Comparison of ENCODE assay signal across 27 cellular contexts in the genomic region with DNA sequence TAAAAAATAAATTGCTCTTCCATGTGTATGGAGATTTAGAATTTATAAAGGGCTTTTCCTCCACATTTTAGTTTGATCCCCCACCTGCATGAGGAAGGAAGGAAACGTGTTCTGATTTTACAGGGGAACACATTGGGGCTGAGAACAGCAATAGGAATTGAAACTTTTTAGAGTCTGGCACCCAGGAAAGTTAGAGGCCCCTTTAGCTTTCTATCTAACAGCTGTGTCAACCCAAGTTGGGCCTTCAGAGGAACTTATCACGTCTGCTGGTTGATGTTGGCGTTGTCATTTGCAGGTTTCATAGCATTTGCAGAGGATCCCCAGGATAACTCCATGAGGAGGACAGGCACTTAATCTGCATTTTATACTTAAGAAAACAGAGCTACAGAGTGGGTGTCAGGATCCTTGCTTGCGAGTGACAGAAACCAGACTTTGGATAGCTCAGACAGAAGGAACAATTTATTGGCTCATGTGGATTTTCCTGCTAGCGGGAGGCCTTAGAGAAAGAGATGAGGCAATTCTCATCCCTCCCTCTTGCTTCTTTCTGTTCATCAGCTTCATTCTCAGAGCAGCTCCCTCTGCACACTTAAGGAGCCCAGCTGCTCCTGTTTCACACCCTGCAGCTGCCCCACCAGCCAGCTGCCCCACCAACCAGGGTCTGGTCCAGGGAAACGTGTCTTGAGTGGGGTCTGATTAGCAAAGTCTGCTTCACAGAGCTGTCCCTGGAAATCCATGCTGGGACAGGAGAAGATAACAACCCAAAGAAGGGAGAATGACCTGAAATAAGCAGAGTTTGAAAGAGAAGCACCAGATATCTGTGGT.
DNase-seq lines count a peak whose midpoint lies in the region; ATAC-seq and TF ChIP-seq lines count a peak whose summit lies in the region.
"Had no signal": no experiment of that assay in that cellular context is flagged by ENCODE, and none has a peak within 500 bp of the region (broad histone marks: within the 10 kb centered on the region; RNA-seq: fewer than 3 reads in every experiment).

No MANE protein-coding gene starts in this region.

- no peak overlapping the region for H3K4me3 ChIP-seq in OCI-LY7 (ENCODE audit: low read depth, low read length, poor library complexity, severe bottlenecking)
- H3K4me3 ChIP-seq in vagina, result no peak overlapping the region
- H3K4me3 ChIP-seq: gastroesophageal sphincter, left ventricle myocardium inferior, pancreas, Peyer's patch, suprapubic skin, upper lobe of right lung had no signal

- H3K36me3 Mint-ChIP-seq in memory B cell, result peaks cover 29% of the 10 kb centered on the region
- peaks cover 58% of the 10 kb centered on the region for H3K36me3 Mint-ChIP-seq in stimulated activated memory B cell treated with anti-CD40 and anti-IgM and Interleukin-4, amounts not matched to agents 10 μg/mL and 1 μg/mL and 100 μg/mL, for 72 hours
- H3K36me3 Mint-ChIP-seq in immature natural killer cell, result peaks cover 28 to 50% (median 44%) of the 10 kb centered on the region in 3 donors

- H3K27ac ChIP-seq in OCI-LY7 (ENCODE audit: low read depth, low read length, poor library complexity, severe bottlenecking) (no peak overlapping the region), vagina (no peak overlapping the region)
- H3K27ac ChIP-seq: gastroesophageal sphincter, left ventricle myocardium inferior, pancreas, Peyer's patch, suprapubic skin, upper lobe of right lung had no signal

- no peaks in the 10 kb centered on the region for H3K9me2 ChIP-seq in OCI-LY7 (ENCODE audit: insufficient read depth, low read length)

- no peaks in the 10 kb centered on the region for H3K27me3 ChIP-seq in vagina
- H3K27me3 ChIP-seq: gastroesophageal sphincter, pancreas, Peyer's patch, suprapubic skin, upper lobe of right lung had no signal

- ATAC-seq in GM19324 (IDR thresholded peaks at IDR 0.05; ENCODE audit: low FRiP score, unreplicated experiment), result peak; percentile 58
- ATAC-seq in memory B cell (ENCODE audit: low read depth), result no peak
- no peak for ATAC-seq in stimulated activated memory B cell treated with anti-CD40 and anti-IgM and Interleukin-4, amounts not matched to agents 10 μg/mL and 1 μg/mL and 100 μg/mL, for 72 hours
- ATAC-seq: activated T-cell treated with anti-CD3 and anti-CD28 coated beads, Interleukin-2, amount 50 U/mL, for 4 hours; CD8-positive, alpha-beta T cell; gastroesophageal sphincter; pancreas; upper lobe of right lung had no signal

- DNase-seq in OCI-LY7 (ENCODE audit: low spot score) (peak; percentile 37), memory B cell (ENCODE audit: low spot score in 2 of 2) (no peak), T1000 (lab: John Stamatoyannopoulos, UW) (no peak), vagina (ENCODE audit: extremely low spot score in 2 of 2) (no peak), immature natural killer cell (no peak)
- DNase-seq: activated B cell treated with CpG ODN at 0.5 μM for 24 hours; activated CD4-positive, alpha-beta T cell treated with anti-CD3 and anti-CD28 coated beads, Interleukin-2, amount 50 U/mL, for 1 hour; activated T-cell treated with anti-CD3 and anti-CD28 coated beads, Interleukin-2, amount 50 U/mL, for 4 hours; amniotic stem cell; cortex of kidney; H9; left ventricle myocardium inferior; NCI-H1105; NCI-H2029; NCI-H526; pancreas; Peyer's patch; SHP77 treated with DMSO at 0.1 percent for 48 hours; stimulated activated CD4-positive, alpha-beta T cell treated with anti-CD3 and anti-CD28 coated beads, Interleukin-4, amount 100 ng/mL, for 1 hour; upper lobe of right lung had no signal

- H3K36me3 ChIP-seq in OCI-LY7 (ENCODE audit: insufficient read depth, low read length) (peaks cover 53% of the 10 kb centered on the region), vagina (peaks cover 0 to 15% of the 10 kb centered on the region in 2 donors)

- BruUV-seq in OCI-LY7 (replicated peaks; lab: Mats Ljungman, UMichigan), result no TSS peak

- no peaks in the 10 kb centered on the region for H4K20me1 ChIP-seq in OCI-LY7 (ENCODE audit: insufficient read depth, low read length)

- H3K79me2 ChIP-seq in OCI-LY7 (ENCODE audit: insufficient read depth, low read depth, low read length), result no peaks in the 10 kb centered on the region

- peaks cover 12% of the 10 kb centered on the region for H3K4me1 Mint-ChIP-seq in memory B cell
- peaks cover 12% of the 10 kb centered on the region for H3K4me1 Mint-ChIP-seq in stimulated activated memory B cell treated with anti-CD40 and anti-IgM and Interleukin-4, amounts not matched to agents 10 μg/mL and 1 μg/mL and 100 μg/mL, for 72 hours
- H3K4me1 Mint-ChIP-seq in immature natural killer cell, result peaks cover 9 to 51% of the 10 kb centered on the region in 2 donors

- no peak for TF ChIP-seq POLR2A in vagina (IDR thresholded peaks at IDR 0.05)

- TF ChIP-seq CTCF in OCI-LY7 (conservative IDR thresholded peaks at IDR 0.05; ENCODE audit: low read length) (no peak), vagina (IDR thresholded peaks at IDR 0.05) (no peak)

- CTCF ChIA-PET in OCI-LY7 (lab: Charles Lee; ENCODE audit: unreplicated experiment), result interaction anchor here (0.7 kb wide), 1 partner anchor 325 kb away, joined by 5 read pairs; no protein-coding TSS in a partner anchor

- H3K9me3 Mint-ChIP-seq in memory B cell, result no peaks in the 10 kb centered on the region
- H3K9me3 Mint-ChIP-seq in stimulated activated memory B cell treated with anti-CD40 and anti-IgM and Interleukin-4, amounts not matched to agents 10 μg/mL and 1 μg/mL and 100 μg/mL, for 72 hours, result no peaks in the 10 kb centered on the region
- H3K9me3 Mint-ChIP-seq in immature natural killer cell, result peaks cover 0 to 1% (median 0%) of the 10 kb centered on the region in 6 donors
- H3K9me3 Mint-ChIP-seq: activated B cell treated with CpG ODN at 0.5 μM for 24 hours; activated T-cell treated with anti-CD3 and anti-CD28 coated beads, Interleukin-2, amount 50 U/mL, for 4 hours; CD8-positive, alpha-beta T cell; H9; IgD-negative memory B cell; nephron had no signal

- intact Hi-C loops in OCI-LY7 (cut with micrococcal nuclease; ENCODE audit: unreplicated experiment) (no loop called here), vagina (cut with DNase I) (no loop called here)

- H3K4me3 Mint-ChIP-seq in memory B cell, result no peak overlapping the region
- H3K4me3 Mint-ChIP-seq in stimulated activated memory B cell treated with anti-CD40 and anti-IgM and Interleukin-4, amounts not matched to agents 10 μg/mL and 1 μg/mL and 100 μg/mL, for 72 hours, result no peak overlapping the region
- no peak overlapping the region for H3K4me3 Mint-ChIP-seq in immature natural killer cell
- H3K4me3 Mint-ChIP-seq: activated B cell treated with CpG ODN at 0.5 μM for 24 hours; activated T-cell treated with anti-CD3 and anti-CD28 coated beads, Interleukin-2, amount 50 U/mL, for 4 hours; CD8-positive, alpha-beta T cell; H9; IgD-negative memory B cell; nephron had no signal

- peak overlapping the region; percentile 17; the same call in 1 of the 2 replicates for H3K4me2 ChIP-seq in OCI-LY7 (ENCODE audit: low read length)

- no peak overlapping the region for H2AFZ ChIP-seq in OCI-LY7 (ENCODE audit: low read length)

- H3K27ac Mint-ChIP-seq in memory B cell, result peak overlapping the region; percentile 70
- peak overlapping the region; percentile 69 for H3K27ac Mint-ChIP-seq in stimulated activated memory B cell treated with anti-CD40 and anti-IgM and Interleukin-4, amounts not matched to agents 10 μg/mL and 1 μg/mL and 100 μg/mL, for 72 hours
- peak overlapping the region in 1 of 6 donors; percentile 69 for H3K27ac Mint-ChIP-seq in immature natural killer cell
- H3K27ac Mint-ChIP-seq: activated B cell treated with CpG ODN at 0.5 μM for 24 hours; CD8-positive, alpha-beta T cell; H9; nephron had no signal

- peaks cover 12% of the 10 kb centered on the region for H3K4me1 ChIP-seq in OCI-LY7 (ENCODE audit: insufficient read depth, low read length, poor library complexity, severe bottlenecking)
- H3K4me1 ChIP-seq in vagina, result no peaks in the 10 kb centered on the region
- H3K4me1 ChIP-seq: gastroesophageal sphincter, left ventricle myocardium inferior, pancreas, Peyer's patch, suprapubic skin, upper lobe of right lung had no signal

- POLR2A ChIA-PET in OCI-LY7 (lab: Charles Lee), result interaction anchor here (0.6 to 0.9 kb wide), 4 partner anchors 11 to 697 kb away, joined by 3 to 6 read pairs (median 4); no protein-coding TSS in a partner anchor

- H3K9me3 ChIP-seq in OCI-LY7 (ENCODE audit: low read length) (no peaks in the 10 kb centered on the region), vagina (no peaks in the 10 kb centered on the region)
- H3K9me3 ChIP-seq: gastroesophageal sphincter, left ventricle myocardium inferior, pancreas, Peyer's patch, suprapubic skin, upper lobe of right lung had no signal

- H3K27me3 Mint-ChIP-seq in memory B cell, result no peaks in the 10 kb centered on the region
- H3K27me3 Mint-ChIP-seq in stimulated activated memory B cell treated with anti-CD40 and anti-IgM and Interleukin-4, amounts not matched to agents 10 μg/mL and 1 μg/mL and 100 μg/mL, for 72 hours, result no peaks in the 10 kb centered on the region
- peaks cover 2% of the 10 kb centered on the region in 3 donors for H3K27me3 Mint-ChIP-seq in immature natural killer cell (ENCODE audit: low read depth in 3 of 3)
- H3K27me3 Mint-ChIP-seq: activated B cell treated with CpG ODN at 0.5 μM for 24 hours, IgD-negative memory B cell had no signal
